Comparison of ENCODE assay signal across 8 cellular contexts in genomic region chr5:123511648-123512605, GRCh38. TPM values are rescaled to one million over a fixed set of nuclear protein-coding genes. Genes with fewer than 3 reads are reported as not detected.
DNase-seq lines count a peak whose midpoint lies in the region; ATAC-seq, FAIRE-seq and TF ChIP-seq lines count a peak whose summit lies in the region.

CSNK1G3 (plus strand) TSS chr5:123512177; CDS start chr5:123545664, 33,487 bp downstream.

- H3K4me1 Mint-ChIP-seq in WTC11: peaks cover 35% of the 10 kb centered on the region

- peak; percentile 71 for FAIRE-seq in small intestine (lab: Jason Lieb, UNC)

- peak within 1 kb of the TSS; percentile 94 for H3K4me3 Mint-ChIP-seq in WTC11

- POLR2A ChIA-PET in AG04449 (lab: Yijun Ruan, JAX): interaction anchor here (0.6 to 1.3 kb wide), 6 partner anchors 11 to 1089 kb away, joined by 3 to 6 read pairs (median 4); partner anchors contain the start of gene CEP120
- POLR2A ChIA-PET in WTC11 (lab: Charles Lee): interaction anchor here (1.0 to 1.5 kb wide), 5 partner anchors 10 to 89 kb away, joined by 3 to 9 read pairs (median 3); partner anchors contain the start of gene CEP120

- WGBS in small intestine, 3 donors: 1% methylated on average over 59 to 82 of the region's 82 CpGs

- CTCF ChIA-PET in AG04449 (lab: Yijun Ruan, JAX) (no interaction called here), WTC11 (lab: Charles Lee) (interaction anchor here (2.0 kb wide), 1 partner anchor 89 kb away, joined by 7 read pairs; the partner anchor contains the start of gene CEP120)

- H3K9me3 ChIP-seq in small intestine (ENCODE audit: control insufficient read depth, low read depth): no peaks in the 10 kb centered on the region

- TF ChIP-seq CTCF in AG04449 (IDR thresholded peaks at IDR 0.05; ENCODE audit: insufficient read depth, low read length, missing control alignments): no peak
- TF ChIP-seq CTCF in WTC11 (IDR thresholded peaks at IDR 0.05): no peak
- no peak for TF ChIP-seq CTCF in cardiac fibroblast (IDR thresholded peaks at IDR 0.05; ENCODE audit: low read depth, low read length)

- no peaks in the 10 kb centered on the region for H3K36me3 Mint-ChIP-seq in WTC11

- H3K27ac ChIP-seq in small intestine (ENCODE audit: low read depth in 1 of 2, low read length in 1 of 2): peak within 1 kb of the TSS; percentile 98 to 99

- H3K9me3 Mint-ChIP-seq in WTC11: no peaks in the 10 kb centered on the region

- no peaks in the 10 kb centered on the region; the same call in 1 of the 2 replicates for H3K27me3 Mint-ChIP-seq in WTC11 (ENCODE audit: low read depth)

- ATAC-seq in GM18873 (IDR thresholded peaks at IDR 0.05; ENCODE audit: low FRiP score, unreplicated experiment) (peak; percentile 95), HG03139 (IDR thresholded peaks at IDR 0.05; ENCODE audit: unreplicated experiment) (peak; percentile 94), WTC11 (peak; percentile 96)

- DNase-seq in AG04449 (ENCODE audit: low read depth, low spot score) (peak; percentile 79), NCI-H226 (peak; percentile 97), WTC11 (ENCODE audit: low spot score) (peak; percentile 94), cardiac fibroblast (ENCODE audit: low read depth in 2 of 2) (peak; percentile 99), iPS-NIHi11 (ENCODE audit: low spot score) (peak; percentile 96), small intestine (peak; percentile 99)

- H3K27me3 ChIP-seq in small intestine (ENCODE audit: control insufficient read depth in 2 of 2, insufficient read depth in 2 of 2, low read length in 2 of 2): no peaks in the 10 kb centered on the region

- H3K4me3 ChIP-seq in AG04449 (ENCODE audit: low read depth, low read length): peak within 1 kb of the TSS; percentile 85
- peak within 1 kb of the TSS; percentile 79 to 89 for H3K4me3 ChIP-seq in cardiac fibroblast (replicated peaks in 1 of 2; ENCODE audit: low read depth in 2 of 2, low read length in 2 of 2)
- peak within 1 kb of the TSS; percentile 93 to 96 for H3K4me3 ChIP-seq in small intestine (ENCODE audit: low read depth in 1 of 2, low read length in 2 of 2)

- peak within 1 kb of the TSS; percentile 98 for H3K27ac Mint-ChIP-seq in WTC11

- peaks cover 3% of the 10 kb centered on the region in 2 donors for H3K4me1 ChIP-seq in small intestine (ENCODE audit: control insufficient read depth in 2 of 2, insufficient read depth in 1 of 2, low read depth in 1 of 2, low read length in 1 of 2)

- H3K36me3 ChIP-seq in small intestine (ENCODE audit: control insufficient read depth in 2 of 2, insufficient read depth in 2 of 2, low read length in 2 of 2): no peaks in the 10 kb centered on the region

TF ChIP-seq in WTC11, 78 proteins besides CTCF, POLR2A, EP300 and RAD21 (continues in another document):
- TF ChIP-seq MAX (CRISPR knock-in tag; IDR thresholded peaks at IDR 0.05): peak; percentile 42; the same call in 1 of the 2 replicates
- no peak for TF ChIP-seq NR3C1 (CRISPR knock-in tag; conservative IDR thresholded peaks at IDR 0.05; ENCODE audit: low read depth)
- TF ChIP-seq NFYB (CRISPR knock-in tag; conservative IDR thresholded peaks at IDR 0.05; ENCODE audit: low read depth): peak; percentile 83
- TF ChIP-seq CREM (CRISPR knock-in tag; IDR thresholded peaks at IDR 0.05): no peak
- TF ChIP-seq ETV6 (CRISPR knock-in tag; IDR thresholded peaks at IDR 0.05): peak; percentile 48; the same call in 1 of the 2 replicates
- TF ChIP-seq MYBL2 (CRISPR knock-in tag; IDR thresholded peaks at IDR 0.05): peak; percentile 69; the same call in 1 of the 2 replicates
- no peak for TF ChIP-seq ZNF671 (CRISPR knock-in tag; IDR thresholded peaks at IDR 0.05)
- peak; percentile 45 for TF ChIP-seq FOXP1 (CRISPR knock-in tag; IDR thresholded peaks at IDR 0.05; ENCODE audit: borderline replicate concordance)
- TF ChIP-seq FOXP4 (CRISPR knock-in tag; IDR thresholded peaks at IDR 0.05): peak; percentile 71; the same call in 1 of the 2 replicates
- 0 out of 2 replicates have a peak, but pooled peaks have one; percentile 36 for TF ChIP-seq ESRRA (CRISPR knock-in tag; IDR thresholded peaks at IDR 0.05; ENCODE audit: borderline replicate concordance)
- TF ChIP-seq TP53 (CRISPR knock-in tag; IDR thresholded peaks at IDR 0.05): 0 out of 2 replicates have a peak, but pooled peaks have one; percentile 29
- TF ChIP-seq USF1 (CRISPR knock-in tag; IDR thresholded peaks at IDR 0.05): no peak
- TF ChIP-seq ZBTB43 (CRISPR knock-in tag; IDR thresholded peaks at IDR 0.05): no peak
- peak; percentile 38 for TF ChIP-seq SP1 (CRISPR knock-in tag; conservative IDR thresholded peaks at IDR 0.05)
- peak; percentile 23; the same call in 1 of the 2 replicates for TF ChIP-seq ZNF219 (CRISPR knock-in tag; IDR thresholded peaks at IDR 0.05; ENCODE audit: borderline replicate concordance)
- TF ChIP-seq JUN (CRISPR knock-in tag; IDR thresholded peaks at IDR 0.05): no peak
- peak; percentile 92 for TF ChIP-seq TEAD1 (CRISPR knock-in tag; IDR thresholded peaks at IDR 0.05)
- TF ChIP-seq ZNF281 (CRISPR knock-in tag; IDR thresholded peaks at IDR 0.05): 0 out of 2 replicates have a peak, but pooled peaks have one; percentile 18
- TF ChIP-seq ZNF138 (CRISPR knock-in tag; conservative IDR thresholded peaks at IDR 0.05): no peak
- no peak for TF ChIP-seq IRF2 (CRISPR knock-in tag; IDR thresholded peaks at IDR 0.05; ENCODE audit: borderline replicate concordance, low read depth)

RNA-seq across cellular contexts. Expression of gene CSNK1G3, which starts in this region (rescaled TPM):
- total RNA-seq in WTC11 (2021): 50.6 to 53.1 TPM (median 51.2 TPM) in 3 replicates
- 10 to 100 TPM; 16.7 to 21.5 (median 18.9) TPM for polyA plus RNA-seq in small intestine

Comparison
In these comparisons a context has a peak if more than half of its experiments do, and no peak if none do; other contexts are left out.
1. Peak in every context shown above with its lines: DNase-seq, ATAC-seq, H3K4me3 ChIP-seq and H3K27ac ChIP-seq.